Comparison of ENCODE assay signal across 1 cellular context in genomic region chr20:46031014-46031569, GRCh38.
TF ChIP-seq lines count a peak whose summit lies in the region.

No MANE protein-coding gene starts in this region.

TF ChIP-seq in H1, 55 proteins besides CTCF, POLR2A, EP300 and RAD21:
- TF ChIP-seq SUZ12 (IDR thresholded peaks at IDR 0.05; ENCODE audit: low read length) (peak; percentile 9; the same call in 1 of the 2 replicates), BRCA1 (IDR thresholded peaks at IDR 0.05; ENCODE audit: low read depth, low read length) (no peak), KDM1A (IDR thresholded peaks at IDR 0.05; ENCODE audit: borderline replicate concordance, low read length) (no peak), E2F6 (IDR thresholded peaks at IDR 0.05) (no peak), CTBP2 (IDR thresholded peaks at IDR 0.05; ENCODE audit: borderline replicate concordance, insufficient read depth, insufficient read length, low read length) (no peak), PHF8 (conservative IDR thresholded peaks at IDR 0.05; ENCODE audit: low read depth, low read length) (no peak), KDM4A (IDR thresholded peaks at IDR 0.05; ENCODE audit: low read depth, low read length, severe bottlenecking) (no peak), RXRA (IDR thresholded peaks at IDR 0.05; ENCODE audit: insufficient read depth, low read depth, low read length) (no peak)
